10 cellular contexts compared by ENCODE assay signal in genomic region chr12:20798561-20798960, GRCh38. TPM values are rescaled to one million over a fixed set of nuclear protein-coding genes. Genes with fewer than 3 reads are reported as not detected.
DNase-seq lines count a peak whose midpoint lies in the region; ATAC-seq and TF ChIP-seq lines count a peak whose summit lies in the region.
"Had no signal": no experiment of that assay in that cellular context is flagged by ENCODE, and none has a peak within 500 bp of the region (broad histone marks: within the 10 kb centered on the region; RNA-seq: fewer than 3 reads in every experiment).

No MANE protein-coding gene starts in this region.

- H3K27ac ChIP-seq in HEK293 (ENCODE audit: extremely low read depth, low read depth, low read length) (no peak overlapping the region), Peyer's patch (no peak overlapping the region), gastroesophageal sphincter (no peak overlapping the region), sigmoid colon (no peak overlapping the region)

- no peaks in the 10 kb centered on the region for H3K27me3 Mint-ChIP-seq in immature natural killer cell (ENCODE audit: low read depth in 3 of 3)

- TF ChIP-seq EP300 in gastroesophageal sphincter (IDR thresholded peaks at IDR 0.05) (no peak), sigmoid colon (IDR thresholded peaks at IDR 0.05) (no peak)

- no peaks in the 10 kb centered on the region for H3K4me1 ChIP-seq in HEK293 (ENCODE audit: control insufficient read depth, insufficient read depth, low read length)
- no peaks in the 10 kb centered on the region for H3K4me1 ChIP-seq in Peyer's patch
- H3K4me1 ChIP-seq in gastroesophageal sphincter = peaks cover 0 to 17% (median 0%) of the 10 kb centered on the region in 3 donors
- peaks cover 0 to 4% (median 0%) of the 10 kb centered on the region in 4 donors for H3K4me1 ChIP-seq in sigmoid colon

- no peak overlapping the region for H3K4me3 ChIP-seq in HEK293 (ENCODE audit: low read depth, low read length)
- H3K4me3 ChIP-seq in Peyer's patch = no peak overlapping the region
- H3K4me3 ChIP-seq in gastroesophageal sphincter = no peak overlapping the region
- H3K4me3 ChIP-seq in sigmoid colon = no peak overlapping the region

- DNase-seq in Peyer's patch (no peak), sigmoid colon (no peak), SW 1271 (lab: John Stamatoyannopoulos, UW) (no peak), immature natural killer cell (no peak)
- DNase-seq: activated naive CD4-positive, alpha-beta T cell; NCI-H2227 treated with DMSO at 0.1 percent for 48 hours had no signal

- TF ChIP-seq POLR2A in Peyer's patch (IDR thresholded peaks at IDR 0.05) (no peak), gastroesophageal sphincter (IDR thresholded peaks at IDR 0.05) (no peak), sigmoid colon (IDR thresholded peaks at IDR 0.05) (no peak)

- H3K9me3 ChIP-seq in HEK293 (ENCODE audit: control insufficient read depth, insufficient read depth, low read depth, low read length) (no peaks in the 10 kb centered on the region), Peyer's patch (no peaks in the 10 kb centered on the region), gastroesophageal sphincter (no peaks in the 10 kb centered on the region), sigmoid colon (no peaks in the 10 kb centered on the region)

- POLR2A ChIA-PET in HEK293 (lab: Yijun Ruan, JAX) = no interaction called here

- no peak for TF ChIP-seq CTCF in HEK293 (tag by site-specific recombination; IDR thresholded peaks at IDR 0.05)
- peak in 4 of 6 experiments; percentile 18 to 76 (median 66) for TF ChIP-seq CTCF in Peyer's patch (IDR thresholded peaks at IDR 0.05)
- peak in 3 of 4 experiments; percentile 48 to 64 (median 54) for TF ChIP-seq CTCF in gastroesophageal sphincter (IDR thresholded peaks at IDR 0.05)
- peak in 3 of 4 experiments; percentile 21 to 39 (median 29) for TF ChIP-seq CTCF in sigmoid colon (IDR thresholded peaks at IDR 0.05)

- H3K27me3 ChIP-seq in Peyer's patch = no peaks in the 10 kb centered on the region
- H3K27me3 ChIP-seq in gastroesophageal sphincter = no peaks in the 10 kb centered on the region
- H3K27me3 ChIP-seq in sigmoid colon = no peaks in the 10 kb centered on the region

- no peaks in the 10 kb centered on the region for H3K36me3 Mint-ChIP-seq in immature natural killer cell

- intact Hi-C loops in sigmoid colon (cut with DNase I) = loop anchor here (5.0 to 10.0 kb wide), 2 partner anchors 334 to 1056 kb away; no protein-coding TSS in a partner anchor

- ATAC-seq in gastroesophageal sphincter (peak; percentile 68), HG02970 (IDR thresholded peaks at IDR 0.05; ENCODE audit: low FRiP score, unreplicated experiment) (no peak), HG02759 (IDR thresholded peaks at IDR 0.05; ENCODE audit: unreplicated experiment) (no peak)

- CTCF ChIA-PET in HEK293 (lab: Yijun Ruan, JAX) = interaction anchor here (0.6 to 1.0 kb wide), 2 partner anchors 115 to 559 kb away, joined by 3 read pairs; no protein-coding TSS in a partner anchor

- H3K4me1 Mint-ChIP-seq in immature natural killer cell = peaks cover 0 to 2% of the 10 kb centered on the region in 2 donors

- peaks cover 0 to 2% (median 0%) of the 10 kb centered on the region in 6 donors for H3K9me3 Mint-ChIP-seq in immature natural killer cell

- WGBS in gastroesophageal sphincter (ENCODE audit: low coverage in 1 of 2), 2 donors = 13 to 20% methylated on average over 1 of the region's 1 CpG
- WGBS in sigmoid colon, 2 donors = 4 to 20% methylated on average over 1 of the region's 1 CpG

- H3K4me3 Mint-ChIP-seq in immature natural killer cell = no peak overlapping the region

- H3K27ac Mint-ChIP-seq in immature natural killer cell = no peak overlapping the region

- H3K36me3 ChIP-seq in HEK293 (ENCODE audit: control insufficient read depth in 2 of 2, insufficient read depth in 1 of 2, low read length in 2 of 2) (no peaks in the 10 kb centered on the region), Peyer's patch (no peaks in the 10 kb centered on the region), gastroesophageal sphincter (no peaks in the 10 kb centered on the region), sigmoid colon (no peaks in the 10 kb centered on the region)

TF ChIP-seq in HEK293, 187 proteins besides CTCF, POLR2A, EP300 and RAD21:
- TF ChIP-seq ZNF654 (tag by site-specific recombination; IDR thresholded peaks at IDR 0.05; ENCODE audit: low read depth) (peak; percentile 25; the same call in 1 of the 2 replicates), ZNF580 (tag by site-specific recombination; IDR thresholded peaks at IDR 0.05) (no peak)

RNA-seq across cellular contexts. Expression of gene SLCO1B3, which starts 11.9 kb away (rescaled TPM):
- not detected for total RNA-seq in Peyer's patch
- under 1 TPM in 1 of 4 donors, not detected in 3; 0.35 TPM for total RNA-seq in gastroesophageal sphincter
- total RNA-seq in sigmoid colon = not detected
- under 1 TPM in 1 of 3 donors, not detected in 2; 0.32 TPM for polyA plus RNA-seq in sigmoid colon
- not detected for polyA plus RNA-seq in immature natural killer cell
